ENCODE assay signal across 13 cellular contexts in the genomic region with DNA sequence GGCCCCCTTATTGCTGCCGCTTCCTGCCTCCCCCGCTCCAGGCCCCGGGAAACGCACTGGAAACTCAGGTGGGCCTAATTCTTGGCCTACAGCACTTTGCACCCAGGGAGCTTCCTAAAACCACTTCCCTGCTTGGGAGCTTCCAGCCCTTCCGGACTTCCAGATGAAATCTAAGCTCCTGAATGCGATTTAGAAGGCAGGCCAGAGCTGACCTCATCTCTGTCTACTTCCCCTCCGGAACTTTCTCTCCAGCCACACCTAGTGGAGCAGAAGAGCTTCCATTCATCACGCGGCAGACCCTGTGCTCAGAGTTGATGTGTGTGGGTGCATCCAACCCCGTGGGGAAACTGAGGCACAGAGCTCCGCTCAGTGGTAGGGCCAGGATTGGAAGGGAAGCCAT.
"Had no signal": no experiment of that assay in that cellular context is flagged by ENCODE, and none has a peak within 500 bp of the region (broad histone marks: within the 10 kb centered on the region; RNA-seq: fewer than 3 reads in every experiment).

No MANE protein-coding gene starts in this region.

- H3K27ac ChIP-seq: brain microvascular endothelial cell, hepatocyte, pancreas, SK-N-MC had no signal

- ATAC-seq: effector memory CD8-positive, alpha-beta T cell; pancreas; stimulated activated naive B cell treated with anti-CD40 and anti-IgM and Interleukin-4, amounts not matched to agents 10 μg/mL and 1 μg/mL and 100 μg/mL, for 72 hours had no signal

- H3K4me1 ChIP-seq: pancreas had no signal

- H3K36me3 ChIP-seq: brain microvascular endothelial cell, pancreas had no signal

- DNase-seq: activated CD4-positive, alpha-beta T cell treated with anti-CD3 and anti-CD28 coated beads, Interleukin-2, amount 50 U/mL, for 1 hour; activated CD8-positive, alpha-beta memory T cell treated with anti-CD3 and anti-CD28 coated beads for 24 hours; activated naive CD8-positive, alpha-beta T cell treated with anti-CD3 and anti-CD28 coated beads for 36 hours; amygdala; brain microvascular endothelial cell; cerebellar nuclear complex; effector memory CD8-positive, alpha-beta T cell; pancreas; stimulated activated CD4-positive, alpha-beta T cell treated with anti-CD3 and anti-CD28 coated beads, Interleukin-2, amount 100 ng/mL, for 48 hours; stimulated activated naive B cell treated with anti-CD40 and anti-IgM and Interleukin-4, amounts not matched to agents 10 μg/mL and 1 μg/mL and 100 μg/mL, for 72 hours had no signal

- H3K4me3 ChIP-seq: hepatocyte, lung, pancreas, SK-N-MC had no signal

- H3K9me3 ChIP-seq: pancreas had no signal

- H3K27me3 ChIP-seq: brain microvascular endothelial cell, hepatocyte, pancreas had no signal
